Comparison of ENCODE assay signal across 14 cellular contexts in genomic region chr7:73323434-73324080, GRCh38. TPM values are rescaled to one million over a fixed set of nuclear protein-coding genes. Genes with fewer than 3 reads are reported as not detected.
A peak's percentile ranks its signal among the peaks of the same experiment; 100 is the strongest.
DNase-seq lines count a peak whose midpoint lies in the region; ATAC-seq, FAIRE-seq and TF ChIP-seq lines count a peak whose summit lies in the region.
"Not testable (repeated sequence)": the region's sequence is repeated elsewhere in the genome, so short reads cannot be mapped to it uniquely, and the experiment has no call there.
"Had no signal": no experiment of that assay in that cellular context is flagged by ENCODE, and none has a peak within 500 bp of the region (broad histone marks: within the 10 kb centered on the region; RNA-seq: fewer than 3 reads in every experiment).

No MANE protein-coding gene starts in this region.

- H3K27ac ChIP-seq in HepG2 (ENCODE audit: extremely low read length, insufficient read depth, low read length); neuronal stem cell (replicated peaks; ENCODE audit: low read length): not testable (repeated sequence)

- not testable (repeated sequence) for H3K23ac ChIP-seq in neuronal stem cell (ENCODE audit: low read depth, low read length, poor library complexity)

- TF ChIP-seq EP300 in HepG2 (IDR thresholded peaks at IDR 0.05; ENCODE audit: low read depth in 2 of 2, low read length in 2 of 2); HepG2 (CRISPR knock-in tag; IDR thresholded peaks at IDR 0.05; ENCODE audit: borderline replicate concordance): not testable (repeated sequence)

- intact Hi-C loops in HepG2 (cut with micrococcal nuclease; ENCODE audit: unreplicated experiment) = loop anchor here (2.0 to 5.0 kb wide), 3 partner anchors 19 to 129 kb away; no protein-coding TSS in a partner anchor

- ATAC-seq in T-helper 17 cell; activated T-cell treated with anti-CD3 and anti-CD28 coated beads, Interleukin-2, amount 50 U/mL, for 72 hours (replicated peaks in 1 of 2); central memory CD8-positive, alpha-beta T cell (replicated peaks; ENCODE audit: extremely low read depth, poor library complexity, severe bottlenecking); HepG2; stimulated activated naive CD8-positive, alpha-beta T cell treated with anti-CD3 and anti-CD28 coated beads, Interleukin-15, amount 100 ng/mL, for 72 hours: not testable (repeated sequence)

- not testable (repeated sequence) for H3K79me2 ChIP-seq in HepG2 (ENCODE audit: insufficient read depth, low read length)

- H3K4me1 Mint-ChIP-seq in HFFc6 (ENCODE audit: low read depth); T-helper 17 cell; central memory CD8-positive, alpha-beta T cell: not testable (repeated sequence)
- H3K4me1 Mint-ChIP-seq in activated T-cell treated with anti-CD3 and anti-CD28 coated beads, Interleukin-2, amount 50 U/mL, for 72 hours (ENCODE audit: low read depth) = peaks cover 10% of the 10 kb centered on the region
- peaks cover 10% of the 10 kb centered on the region for H3K4me1 Mint-ChIP-seq in stimulated activated naive CD8-positive, alpha-beta T cell treated with anti-CD3 and anti-CD28 coated beads, Interleukin-15, amount 100 ng/mL, for 72 hours

- H3K14ac ChIP-seq in neuronal stem cell (ENCODE audit: low read length) = not testable (repeated sequence)

- peak overlapping the region; percentile 47 for H3K9ac ChIP-seq in HepG2 (ENCODE audit: insufficient read depth, low read depth, low read length)
- not testable (repeated sequence) for H3K9ac ChIP-seq in neuronal stem cell (ENCODE audit: low read depth, low read length, poor library complexity)

- not testable (repeated sequence) for H3K4me1 ChIP-seq in BE2C; neuronal stem cell (ENCODE audit: control insufficient read depth in 2 of 2, insufficient read depth in 1 of 2, low read depth in 1 of 2, low read length in 2 of 2)
- H3K4me1 ChIP-seq in HepG2 (ENCODE audit: insufficient read depth, low read length) = peaks cover 40% of the 10 kb centered on the region

- H3K9me3 ChIP-seq in BE2C; T-helper 17 cell (ENCODE audit: control insufficient read depth, low read length, poor library complexity, severe bottlenecking); HepG2 (ENCODE audit: low read length); neuronal stem cell (replicated peaks in 1 of 2; ENCODE audit: control insufficient read depth in 2 of 2, insufficient read depth in 1 of 2, low read depth in 1 of 2, low read length in 2 of 2): not testable (repeated sequence)

- CTCF ChIA-PET in HepG2 (lab: Yijun Ruan, JAX; ENCODE audit: low intra/inter-chr PET ratio, low total read pairs) = interaction anchor here (1.4 kb wide), 1 partner anchor 128 kb away, joined by 13 read pairs; no protein-coding TSS in a partner anchor

- DNase-seq in BE2C; HFFc6; T-helper 17 cell; activated T-cell treated with anti-CD3 and anti-CD28 coated beads, Interleukin-2, amount 50 U/mL, for 72 hours; central memory CD8-positive, alpha-beta T cell (ENCODE audit: low spot score in 2 of 2); HepG2 (ENCODE audit: low spot score); neuronal stem cell (ENCODE audit: low spot score); stimulated activated naive CD8-positive, alpha-beta T cell treated with anti-CD3 and anti-CD28 coated beads, Interleukin-15, amount 100 ng/mL, for 72 hours: not testable (repeated sequence)

- peaks cover 14% of the 10 kb centered on the region for H3K27me3 Mint-ChIP-seq in HFFc6 (ENCODE audit: insufficient read depth)
- not testable (repeated sequence) for H3K27me3 Mint-ChIP-seq in T-helper 17 cell; activated T-cell treated with anti-CD3 and anti-CD28 coated beads, Interleukin-2, amount 50 U/mL, for 72 hours (ENCODE audit: low read depth); central memory CD8-positive, alpha-beta T cell; stimulated activated naive CD8-positive, alpha-beta T cell treated with anti-CD3 and anti-CD28 coated beads, Interleukin-15, amount 100 ng/mL, for 72 hours

- H3K18ac ChIP-seq in neuronal stem cell (ENCODE audit: low read length) = not testable (repeated sequence)

- TF ChIP-seq CTCF in BE2C (IDR thresholded peaks at IDR 0.05; ENCODE audit: low read depth, low read length); HFFc6 (IDR thresholded peaks at IDR 0.05); HepG2 (CRISPR knock-in tag; IDR thresholded peaks at IDR 0.05): not testable (repeated sequence)

- not testable (repeated sequence) for H3K4ac ChIP-seq in neuronal stem cell (ENCODE audit: low read length)

- H2BK5ac ChIP-seq in neuronal stem cell (ENCODE audit: low read length) = not testable (repeated sequence)

- H3K4me3 ChIP-seq in BE2C (ENCODE audit: low read depth, low read length) (peak overlapping the region; percentile 37), HepG2 (replicated peaks in 1 of 3; ENCODE audit: insufficient read depth in 1 of 3, low read depth in 2 of 3, low read length in 3 of 3) (peak overlapping the region; percentile 40 to 73 (median 55); a peak in 4 of 6 replicates)
- not testable (repeated sequence) for H3K4me3 ChIP-seq in neuronal stem cell (ENCODE audit: low read length in 2 of 2)

- H4K91ac ChIP-seq in neuronal stem cell (ENCODE audit: low read depth, low read length, poor library complexity) = not testable (repeated sequence)

- not testable (repeated sequence) for H4K20me1 ChIP-seq in HepG2 (ENCODE audit: insufficient read depth, low read length)

- not testable (repeated sequence) for H2AFZ ChIP-seq in HepG2 (ENCODE audit: low read length)
- H2AFZ ChIP-seq in neuronal stem cell (ENCODE audit: low read length) = peak overlapping the region; percentile 59

- not testable (repeated sequence) for H3K79me1 ChIP-seq in neuronal stem cell (ENCODE audit: low read depth, low read length)

- in situ Hi-C loops in HepG2 (cut with HindIII; ENCODE audit: extremely low pct_ligation_motif_present, low pct_unique_long_range_greater_than_20kb) = not testable (repeated sequence)

- H4K8ac ChIP-seq in neuronal stem cell (ENCODE audit: low read depth, low read length) = not testable (repeated sequence)

- not testable (repeated sequence) for H3K36me3 Mint-ChIP-seq in HFFc6 (ENCODE audit: low read depth); T-helper 17 cell (ENCODE audit: low read depth); activated T-cell treated with anti-CD3 and anti-CD28 coated beads, Interleukin-2, amount 50 U/mL, for 72 hours (ENCODE audit: insufficient read depth in 2 of 2); central memory CD8-positive, alpha-beta T cell (ENCODE audit: insufficient read depth)

- POLR2A ChIA-PET in HepG2 (lab: Yijun Ruan, JAX) = interaction anchor here (1.1 to 2.4 kb wide), 5 partner anchors 17 to 128 kb away, joined by 3 to 7 read pairs (median 7); no protein-coding TSS in a partner anchor

- 76% methylated on average over 5 of the region's 5 CpGs for WGBS in HepG2 (ENCODE audit: low lambda C conversion rate)
- no CpG with 5 or more reads among the region's 5 CpGs for WGBS in neuronal stem cell (ENCODE audit: extremely low coverage in 2 of 2, insufficient read length in 2 of 2, insufficient replicate concordance in 1 of 2), 2 donors

- H3K4me3 Mint-ChIP-seq in HFFc6 = peak overlapping the region; percentile 27; the same call in 1 of the 2 replicates
- H3K4me3 Mint-ChIP-seq in T-helper 17 cell = peak overlapping the region; percentile 88
- peak overlapping the region; percentile 64 to 69 for H3K4me3 Mint-ChIP-seq in activated T-cell treated with anti-CD3 and anti-CD28 coated beads, Interleukin-2, amount 50 U/mL, for 72 hours
- peak overlapping the region; percentile 67 for H3K4me3 Mint-ChIP-seq in central memory CD8-positive, alpha-beta T cell
- peak overlapping the region; percentile 43 to 79 for H3K4me3 Mint-ChIP-seq in stimulated activated naive CD8-positive, alpha-beta T cell treated with anti-CD3 and anti-CD28 coated beads, Interleukin-15, amount 100 ng/mL, for 72 hours

- BruUV-seq in HepG2 (replicated peaks; lab: Mats Ljungman, UMichigan) = not testable (repeated sequence)

- TF ChIP-seq POLR2A in HepG2 (IDR thresholded peaks at IDR 0.05; ENCODE audit: insufficient read depth in 1 of 2, low read depth in 2 of 2, low read length in 2 of 2) = not testable (repeated sequence)

- TF ChIP-seq RAD21 in HepG2 (CRISPR knock-in tag; IDR thresholded peaks at IDR 0.05) = not testable (repeated sequence)

- FAIRE-seq in HepG2 (lab: Jason Lieb, UNC) = not testable (repeated sequence)

- H2BK15ac ChIP-seq in neuronal stem cell (ENCODE audit: low read length) = not testable (repeated sequence)

- not testable (repeated sequence) for H2BK120ac ChIP-seq in neuronal stem cell (ENCODE audit: low read depth, low read length)

- H2AK5ac ChIP-seq in neuronal stem cell (ENCODE audit: low read depth, low read length) = not testable (repeated sequence)

- H3K36me3 ChIP-seq in BE2C; HepG2 (replicated peaks in 1 of 2; ENCODE audit: control insufficient read depth in 1 of 2, insufficient read depth in 2 of 2, low read length in 2 of 2); neuronal stem cell (replicated peaks in 1 of 2; ENCODE audit: control insufficient read depth in 2 of 2, insufficient read depth in 2 of 2, low read length in 2 of 2): not testable (repeated sequence)

- not testable (repeated sequence) for H3K27ac Mint-ChIP-seq in HFFc6; activated T-cell treated with anti-CD3 and anti-CD28 coated beads, Interleukin-2, amount 50 U/mL, for 72 hours
- peak overlapping the region; percentile 87 for H3K27ac Mint-ChIP-seq in T-helper 17 cell
- H3K27ac Mint-ChIP-seq in central memory CD8-positive, alpha-beta T cell (ENCODE audit: low read depth) = peak overlapping the region; percentile 63
- peak overlapping the region; percentile 28 to 50 for H3K27ac Mint-ChIP-seq in stimulated activated naive CD8-positive, alpha-beta T cell treated with anti-CD3 and anti-CD28 coated beads, Interleukin-15, amount 100 ng/mL, for 72 hours

- H3K9me3 Mint-ChIP-seq in HFFc6; activated T-cell treated with anti-CD3 and anti-CD28 coated beads, Interleukin-2, amount 50 U/mL, for 72 hours; central memory CD8-positive, alpha-beta T cell; stimulated activated naive CD8-positive, alpha-beta T cell treated with anti-CD3 and anti-CD28 coated beads, Interleukin-15, amount 100 ng/mL, for 72 hours: not testable (repeated sequence)

- peak overlapping the region; percentile 95 for H3K4me2 ChIP-seq in HepG2 (ENCODE audit: low read depth, low read length)
- not testable (repeated sequence) for H3K4me2 ChIP-seq in neuronal stem cell (ENCODE audit: insufficient read depth, low read length, poor library complexity, severe bottlenecking)

- H3K27me3 ChIP-seq in BE2C; HepG2 (ENCODE audit: control insufficient read depth in 1 of 2, insufficient read depth in 2 of 2, low read length in 2 of 2); neuronal stem cell (ENCODE audit: control insufficient read depth in 3 of 3, insufficient read depth in 3 of 3, low read depth in 1 of 3, low read length in 3 of 3): not testable (repeated sequence)

- not testable (repeated sequence) for H2BK12ac ChIP-seq in neuronal stem cell (ENCODE audit: low read length)

RNA-seq across cellular contexts. Expression of gene TRIM50, which starts 4.3 kb away (rescaled TPM):
- 0.26 TPM for polyA plus RNA-seq in BE2C (2012; ENCODE audit: insufficient read depth, insufficient read length, low read depth)
- not detected for total RNA-seq in HFFc6 (2021; fragmentation: NEBNext Ultra II Directional; extraction: Animal tissue kit (Norgen Biotek cat#: 25700))
- total RNA-seq in T-helper 17 cell = not detected
- total RNA-seq in activated T-cell treated with anti-CD3 and anti-CD28 coated beads, Interleukin-2, amount 50 U/mL, for 72 hours = not detected
- total RNA-seq in HepG2 (2016; rRNA removed; fragmentation: Illumina TruSeq; extraction: Trizol) = 21.1 and 24.5 TPM in 2 replicates
- total RNA-seq in HepG2 (2016; cell fraction: cytosol; rRNA removed; fragmentation: Illumina TruSeq; extraction: Trizol; ENCODE audit: low read depth) = 3.9 and 4.9 TPM in 2 replicates
- total RNA-seq in HepG2 (2016; cell fraction: insoluble cytoplasmic fraction; rRNA removed; fragmentation: Illumina TruSeq; extraction: Trizol) = 16.1 and 26.1 TPM in 2 replicates
- 9.4 and 10.8 TPM in 2 replicates for total RNA-seq in HepG2 (2016; cell fraction: membrane; rRNA removed; fragmentation: Illumina TruSeq; extraction: Trizol)
- 23.9 and 26.7 TPM in 2 replicates for total RNA-seq in HepG2 (2016; cell fraction: nucleus; rRNA removed; fragmentation: Illumina TruSeq; extraction: Trizol)
- 4.2 and 5.4 TPM in 2 replicates for polyA plus RNA-seq in HepG2 (2011; rRNA removed)
- 1.6 and 3.8 TPM in 2 replicates for polyA plus RNA-seq in HepG2 (2011; cell fraction: cytosol; rRNA removed)
- polyA plus RNA-seq in HepG2 (2011; cell fraction: nucleus; rRNA removed) = 33.8 and 40.4 TPM in 2 replicates
- polyA plus RNA-seq in HepG2 (2012) = 3.0 TPM in 2 replicates
- polyA plus RNA-seq in HepG2 (2016; cell fraction: cytosol; fragmentation: Illumina TruSeq; extraction: Trizol; ENCODE audit: low read depth) = 4.1 and 4.2 TPM in 2 replicates
- 19.1 and 25.4 TPM in 2 replicates for polyA plus RNA-seq in HepG2 (2016; cell fraction: insoluble cytoplasmic fraction; fragmentation: Illumina TruSeq; extraction: Trizol; ENCODE audit: low read depth)
- 6.7 and 7.5 TPM in 2 replicates for polyA plus RNA-seq in HepG2 (2016; cell fraction: membrane; fragmentation: Illumina TruSeq; extraction: Trizol; ENCODE audit: low read depth)
- 87.0 and 93.3 TPM in 2 replicates for polyA plus RNA-seq in HepG2 (2016; cell fraction: nucleus; fragmentation: Illumina TruSeq; extraction: Trizol; ENCODE audit: insufficient read depth, low read depth)
- polyA minus RNA-seq in HepG2 (2011; rRNA and poly(A)+ RNA removed; ENCODE audit: low replicate concordance) = 7.4 TPM in 1 of 2 replicates, not detected in the other
- 0.99 and 1.8 TPM in 2 replicates for polyA minus RNA-seq in HepG2 (2011; cell fraction: cytosol; rRNA and poly(A)+ RNA removed)
- 4.5 and 4.7 TPM in 2 replicates for polyA minus RNA-seq in HepG2 (2011; cell fraction: nucleus; rRNA and poly(A)+ RNA removed)
- polyA plus RNA-seq in neuronal stem cell (2013, experiment 1 of 2) = 0.03 TPM
- not detected for polyA plus RNA-seq in neuronal stem cell (2013, experiment 2 of 2)
- total RNA-seq: HT1080, LHCN-M2, ureter had no signal

RNA-seq across cellular contexts. Expression of gene FKBP6, which starts 4.4 kb away (rescaled TPM):
- polyA plus RNA-seq in BE2C (2012; ENCODE audit: insufficient read depth, insufficient read length, low read depth) = not detected
- not detected for total RNA-seq in HFFc6 (2021; fragmentation: NEBNext Ultra II Directional; extraction: Animal tissue kit (Norgen Biotek cat#: 25700))
- total RNA-seq in T-helper 17 cell = not detected
- not detected for total RNA-seq in activated T-cell treated with anti-CD3 and anti-CD28 coated beads, Interleukin-2, amount 50 U/mL, for 72 hours
- total RNA-seq in HepG2 (2016; rRNA removed; fragmentation: Illumina TruSeq; extraction: Trizol) = 0.13 and 0.20 TPM in 2 replicates
- not detected in 2 replicates for total RNA-seq in HepG2 (2016; cell fraction: cytosol; rRNA removed; fragmentation: Illumina TruSeq; extraction: Trizol; ENCODE audit: low read depth)
- 0.15 and 0.16 TPM in 2 replicates for total RNA-seq in HepG2 (2016; cell fraction: insoluble cytoplasmic fraction; rRNA removed; fragmentation: Illumina TruSeq; extraction: Trizol)
- 0.17 and 0.22 TPM in 2 replicates for total RNA-seq in HepG2 (2016; cell fraction: membrane; rRNA removed; fragmentation: Illumina TruSeq; extraction: Trizol)
- total RNA-seq in HepG2 (2016; cell fraction: nucleus; rRNA removed; fragmentation: Illumina TruSeq; extraction: Trizol) = 0.22 TPM in 1 of 2 replicates, not detected in the other
- 0.07 and 0.09 TPM in 2 replicates for polyA plus RNA-seq in HepG2 (2011; rRNA removed)
- polyA plus RNA-seq in HepG2 (2011; cell fraction: cytosol; rRNA removed) = 0.07 and 0.09 TPM in 2 replicates
- 0.08 TPM in 1 of 2 replicates, not detected in the other for polyA plus RNA-seq in HepG2 (2011; cell fraction: nucleus; rRNA removed)
- polyA plus RNA-seq in HepG2 (2012) = 0.07 and 0.12 TPM in 2 replicates
- not detected in 2 replicates for polyA plus RNA-seq in HepG2 (2016; cell fraction: cytosol; fragmentation: Illumina TruSeq; extraction: Trizol; ENCODE audit: low read depth)
- polyA plus RNA-seq in HepG2 (2016; cell fraction: insoluble cytoplasmic fraction; fragmentation: Illumina TruSeq; extraction: Trizol; ENCODE audit: low read depth) = 0.21 and 0.26 TPM in 2 replicates
- polyA plus RNA-seq in HepG2 (2016; cell fraction: membrane; fragmentation: Illumina TruSeq; extraction: Trizol; ENCODE audit: low read depth) = 0.10 TPM in 1 of 2 replicates, not detected in the other
- 0.49 TPM in 1 of 2 replicates, not detected in the other for polyA plus RNA-seq in HepG2 (2016; cell fraction: nucleus; fragmentation: Illumina TruSeq; extraction: Trizol; ENCODE audit: insufficient read depth, low read depth)
- polyA minus RNA-seq in HepG2 (2011; rRNA and poly(A)+ RNA removed; ENCODE audit: low replicate concordance) = 0.10 TPM in 1 of 2 replicates, not detected in the other
- polyA minus RNA-seq in HepG2 (2011; cell fraction: cytosol; rRNA and poly(A)+ RNA removed) = not detected in 2 replicates
- 0.13 TPM in 1 of 2 replicates, not detected in the other for polyA minus RNA-seq in HepG2 (2011; cell fraction: nucleus; rRNA and poly(A)+ RNA removed)
- polyA plus RNA-seq in neuronal stem cell (2013, experiment 1 of 2) = 0.06 TPM
- 0.03 TPM for polyA plus RNA-seq in neuronal stem cell (2013, experiment 2 of 2)
- total RNA-seq: heart left ventricle, HT1080, left ventricle myocardium superior, LHCN-M2, posterior vena cava, ureter had no signal
- polyA plus RNA-seq: heart left ventricle had no signal

RNA-seq across cellular contexts. Expression of gene NSUN5, which starts 14.9 kb away (rescaled TPM):
- polyA plus RNA-seq in BE2C (2012; ENCODE audit: insufficient read depth, insufficient read length, low read depth) = 106 TPM
- 10 to 100 TPM; 14.1 to 24.0 (median 19.8) TPM for total RNA-seq in HFFc6 (2021; fragmentation: NEBNext Ultra II Directional; extraction: Animal tissue kit (Norgen Biotek cat#: 25700))
- 10 to 100 TPM; 31.4 to 33.3 TPM for total RNA-seq in T-helper 17 cell
- total RNA-seq in activated T-cell treated with anti-CD3 and anti-CD28 coated beads, Interleukin-2, amount 50 U/mL, for 72 hours = 10 to 100 TPM; 53.5 to 60.5 TPM
- total RNA-seq in HepG2 (2016; rRNA removed; fragmentation: Illumina TruSeq; extraction: Trizol) = 31.6 and 35.8 TPM in 2 replicates
- total RNA-seq in HepG2 (2016; cell fraction: cytosol; rRNA removed; fragmentation: Illumina TruSeq; extraction: Trizol; ENCODE audit: low read depth) = 10.1 and 11.8 TPM in 2 replicates
- total RNA-seq in HepG2 (2016; cell fraction: insoluble cytoplasmic fraction; rRNA removed; fragmentation: Illumina TruSeq; extraction: Trizol) = 29.5 and 34.7 TPM in 2 replicates
- total RNA-seq in HepG2 (2016; cell fraction: membrane; rRNA removed; fragmentation: Illumina TruSeq; extraction: Trizol) = 13.4 TPM in 2 replicates
- 16.9 and 26.1 TPM in 2 replicates for total RNA-seq in HepG2 (2016; cell fraction: nucleus; rRNA removed; fragmentation: Illumina TruSeq; extraction: Trizol)
- 19.9 and 24.9 TPM in 2 replicates for polyA plus RNA-seq in HepG2 (2011; rRNA removed)
- polyA plus RNA-seq in HepG2 (2011; cell fraction: cytosol; rRNA removed) = 16.1 and 23.4 TPM in 2 replicates
- polyA plus RNA-seq in HepG2 (2011; cell fraction: nucleus; rRNA removed) = 56.5 and 64.5 TPM in 2 replicates
- polyA plus RNA-seq in HepG2 (2012) = 12.2 and 20.8 TPM in 2 replicates
- polyA plus RNA-seq in HepG2 (2016; cell fraction: cytosol; fragmentation: Illumina TruSeq; extraction: Trizol; ENCODE audit: low read depth) = 5.4 and 6.5 TPM in 2 replicates
- 20.2 and 26.2 TPM in 2 replicates for polyA plus RNA-seq in HepG2 (2016; cell fraction: insoluble cytoplasmic fraction; fragmentation: Illumina TruSeq; extraction: Trizol; ENCODE audit: low read depth)
- 5.5 and 7.3 TPM in 2 replicates for polyA plus RNA-seq in HepG2 (2016; cell fraction: membrane; fragmentation: Illumina TruSeq; extraction: Trizol; ENCODE audit: low read depth)
- 42.6 and 43.8 TPM in 2 replicates for polyA plus RNA-seq in HepG2 (2016; cell fraction: nucleus; fragmentation: Illumina TruSeq; extraction: Trizol; ENCODE audit: insufficient read depth, low read depth)
- 41.4 and 43.7 TPM in 2 replicates for polyA minus RNA-seq in HepG2 (2011; rRNA and poly(A)+ RNA removed; ENCODE audit: low replicate concordance)
- polyA minus RNA-seq in HepG2 (2011; cell fraction: cytosol; rRNA and poly(A)+ RNA removed) = 12.9 and 15.0 TPM in 2 replicates
- polyA minus RNA-seq in HepG2 (2011; cell fraction: nucleus; rRNA and poly(A)+ RNA removed) = 13.0 and 19.8 TPM in 2 replicates
- polyA plus RNA-seq in neuronal stem cell (2013, experiment 1 of 2) = 20.7 TPM
- 20.1 TPM for polyA plus RNA-seq in neuronal stem cell (2013, experiment 2 of 2)

Comparison
In these comparisons a context has a peak if more than half of its experiments do, and no peak if none do; other contexts are left out.
1. H3K4me3 Mint-ChIP-seq: peak in every context shown above with its lines; median percentile 88 in T-helper 17 cell; 67 in central memory CD8-positive, alpha-beta T cell; 66 in activated T-cell treated with anti-CD3 and anti-CD28 coated beads, Interleukin-2, amount 50 U/mL, for 72 hours; 61 in stimulated activated naive CD8-positive, alpha-beta T cell treated with anti-CD3 and anti-CD28 coated beads, Interleukin-15, amount 100 ng/mL, for 72 hours; 27 in HFFc6.
2. RNA of gene TRIM50, which starts 4.3 kb away (total RNA-seq): 3.9 to 26.7 TPM in HepG2; not detected in HFFc6, not detected in T-helper 17 cell and not detected in activated T-cell treated with anti-CD3 and anti-CD28 coated beads, Interleukin-2, amount 50 U/mL, for 72 hours; every median in the first group is over 4 times any median in the second.